Comparison of ENCODE assay signal across 1 cellular context in genomic region chr1:32353886-32354570, GRCh38.
TF ChIP-seq lines count a peak whose summit lies in the region.

No MANE protein-coding gene starts in this region.

TF ChIP-seq in IMR-90, 13 proteins besides CTCF, POLR2A, EP300 and RAD21 (continued from another document):
- TF ChIP-seq, protein P1, sequence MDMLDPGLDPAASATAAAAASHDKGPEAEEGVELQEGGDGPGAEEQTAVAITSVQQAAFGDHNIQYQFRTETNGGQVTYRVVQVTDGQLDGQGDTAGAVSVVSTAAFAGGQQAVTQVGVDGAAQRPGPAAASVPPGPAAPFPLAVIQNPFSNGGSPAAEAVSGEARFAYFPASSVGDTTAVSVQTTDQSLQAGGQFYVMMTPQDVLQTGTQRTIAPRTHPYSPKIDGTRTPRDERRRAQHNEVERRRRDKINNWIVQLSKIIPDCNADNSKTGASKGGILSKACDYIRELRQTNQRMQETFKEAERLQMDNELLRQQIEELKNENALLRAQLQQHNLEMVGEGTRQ (IDR thresholded peaks at IDR 0.05; ENCODE audit: low read depth, low read length), result no peak
- TF ChIP-seq SMC3 (IDR thresholded peaks at IDR 0.05; ENCODE audit: low read depth, low read length), result no peak
- TF ChIP-seq CEBPB (IDR thresholded peaks at IDR 0.05; ENCODE audit: low read depth, low read length), result peak; percentile 72
TF ChIP-seq in IMR-90: peak in this region for 4.
